ENCODE assay signal across 16 cellular contexts in genomic region chr1:247966520-247967204, GRCh38. TPM values are rescaled to one million over a fixed set of nuclear protein-coding genes. Genes with fewer than 3 reads are reported as not detected.
DNase-seq lines count a peak whose midpoint lies in the region; ATAC-seq and TF ChIP-seq lines count a peak whose summit lies in the region.
"Had no signal": no experiment of that assay in that cellular context is flagged by ENCODE, and none has a peak within 500 bp of the region (broad histone marks: within the 10 kb centered on the region; RNA-seq: fewer than 3 reads in every experiment).

No MANE protein-coding gene starts in this region.

- TF ChIP-seq POLR2A in gastroesophageal sphincter (IDR thresholded peaks at IDR 0.05), result no peak

- TF ChIP-seq CTCF in GM10266 (IDR thresholded peaks at IDR 0.05; ENCODE audit: control insufficient read depth, insufficient read depth, low read depth, missing control alignments) (no peak), gastroesophageal sphincter (IDR thresholded peaks at IDR 0.05) (no peak)

- no peaks in the 10 kb centered on the region for H3K4me1 ChIP-seq in gastroesophageal sphincter
- H3K4me1 ChIP-seq: SJCRH30 had no signal

- H3K9me3 ChIP-seq in gastroesophageal sphincter, result no peaks in the 10 kb centered on the region
- H3K9me3 ChIP-seq: SJCRH30 had no signal

- DNase-seq in NAMALWA (ENCODE audit: low spot score) (peak; percentile 41), NCI-H2171 treated with DMSO at 0.1 percent for 48 hours (lab: John Stamatoyannopoulos, UW) (no peak), GM10266 (ENCODE audit: extremely low spot score) (no peak)
- DNase-seq in activated CD4-positive, alpha-beta T cell treated with anti-CD3 and anti-CD28 coated beads for 4 hours, result no peak
- DNase-seq: activated CD4-positive, alpha-beta T cell treated with anti-CD3 and anti-CD28 coated beads, Interleukin-2, amount 10 ng/mL, durations not matched to agents 24 days and 14 days; activated naive CD4-positive, alpha-beta T cell treated with anti-CD3 and anti-CD28 coated beads, Interleukin-2, amount 50 U/mL, for 16 hours; NCI-H524; SJCRH30; stimulated activated CD4-positive, alpha-beta T cell treated with anti-CD3 and anti-CD28 coated beads, Interleukin-15, amount 100 ng/mL, for 24 hours; stimulated activated naive CD4-positive, alpha-beta T cell had no signal

- peak; percentile 89 for ATAC-seq in GM18502 (IDR thresholded peaks at IDR 0.05; ENCODE audit: poor library complexity, unreplicated experiment)
- ATAC-seq in GM21381 (IDR thresholded peaks at IDR 0.05; ENCODE audit: unreplicated experiment), result peak; percentile 80
- peak; percentile 54 for ATAC-seq in HG03025 (IDR thresholded peaks at IDR 0.05; ENCODE audit: low FRiP score, unreplicated experiment)
- ATAC-seq in gastroesophageal sphincter, result no peak

- H3K4me3 ChIP-seq in gastroesophageal sphincter, result no peak overlapping the region
- H3K4me3 ChIP-seq: SJCRH30 had no signal

- no peaks in the 10 kb centered on the region for H3K36me3 ChIP-seq in gastroesophageal sphincter
- H3K36me3 ChIP-seq: SJCRH30 had no signal

- H3K27me3 ChIP-seq in gastroesophageal sphincter, result no peaks in the 10 kb centered on the region
- H3K27me3 ChIP-seq: SJCRH30 had no signal

- H3K27ac ChIP-seq in gastroesophageal sphincter, result no peak overlapping the region
- H3K27ac ChIP-seq: C4-2B, SJCRH30 had no signal

- 70 to 72% methylated on average over 5 of the region's 5 CpGs for WGBS in gastroesophageal sphincter (ENCODE audit: low coverage in 1 of 2), 2 donors

- no peak for TF ChIP-seq EP300 in gastroesophageal sphincter (IDR thresholded peaks at IDR 0.05)

RNA-seq across cellular contexts. Expression of gene OR2AK2, which starts 1.6 kb away (rescaled TPM):
- total RNA-seq in gastroesophageal sphincter, result not detected
- total RNA-seq: activated CD4-positive, alpha-beta T cell treated with anti-CD3 and anti-CD28 coated beads, Interleukin-2, amount 10 ng/mL, durations not matched to agents 24 days and 14 days; kidney epithelial cell; SJCRH30 had no signal

RNA-seq across cellular contexts. Expression of gene OR2L8, which starts 18.0 kb away (rescaled TPM):
- not detected for total RNA-seq in gastroesophageal sphincter
- total RNA-seq: activated CD4-positive, alpha-beta T cell treated with anti-CD3 and anti-CD28 coated beads, Interleukin-2, amount 10 ng/mL, durations not matched to agents 24 days and 14 days; kidney epithelial cell; SJCRH30 had no signal

RNA-seq across cellular contexts. Expression of gene OR2AJ1, which starts 42.0 kb away (rescaled TPM):
- total RNA-seq in gastroesophageal sphincter, result not detected
- total RNA-seq: activated CD4-positive, alpha-beta T cell treated with anti-CD3 and anti-CD28 coated beads, Interleukin-2, amount 10 ng/mL, durations not matched to agents 24 days and 14 days; kidney epithelial cell; SJCRH30 had no signal

RNA-seq across cellular contexts. Expression of gene OR2T8, which starts 46.6 kb away (rescaled TPM):
- total RNA-seq in gastroesophageal sphincter, result not detected
- total RNA-seq: activated CD4-positive, alpha-beta T cell treated with anti-CD3 and anti-CD28 coated beads, Interleukin-2, amount 10 ng/mL, durations not matched to agents 24 days and 14 days; kidney epithelial cell; SJCRH30 had no signal

RNA-seq across cellular contexts. Expression of gene OR2L5, which starts 46.8 kb away (rescaled TPM):
- total RNA-seq in gastroesophageal sphincter, result not detected
- total RNA-seq: activated CD4-positive, alpha-beta T cell treated with anti-CD3 and anti-CD28 coated beads, Interleukin-2, amount 10 ng/mL, durations not matched to agents 24 days and 14 days; kidney epithelial cell; SJCRH30 had no signal
